ENCODE assay signal across 1 cellular context in the genomic region with DNA sequence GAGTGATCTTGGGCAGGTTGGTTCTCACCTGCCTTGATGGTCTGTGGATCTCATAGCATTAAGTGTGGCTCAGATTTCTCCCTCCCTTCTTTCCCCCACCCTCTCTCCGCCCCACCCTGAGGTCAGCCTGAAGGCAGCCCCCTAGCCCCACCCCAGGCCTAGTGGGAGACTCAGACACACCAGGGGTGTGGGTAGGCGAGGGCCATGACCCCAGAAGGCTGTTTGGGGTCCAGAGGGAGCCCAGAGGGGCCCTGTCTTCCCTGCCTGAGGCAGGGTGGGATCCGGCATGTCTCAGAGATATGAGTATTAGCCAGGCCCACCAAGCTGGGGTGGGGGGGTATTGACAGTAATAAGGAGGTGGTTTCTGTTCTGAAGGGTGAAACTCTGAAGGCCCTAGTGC.
TF ChIP-seq lines count a peak whose summit lies in the region.

No MANE protein-coding gene starts in this region.

TF ChIP-seq in H1, 55 proteins besides CTCF, POLR2A, EP300 and RAD21 (continued from another document):
- no peak for TF ChIP-seq NANOG (IDR thresholded peaks at IDR 0.05; ENCODE audit: insufficient read depth, low read depth, low read length, poor library complexity, severe bottlenecking)
- no peak for TF ChIP-seq JUN (IDR thresholded peaks at IDR 0.05; ENCODE audit: low read depth, low read length)
